Comparison of ENCODE assay signal across 1 cellular context in the genomic region with DNA sequence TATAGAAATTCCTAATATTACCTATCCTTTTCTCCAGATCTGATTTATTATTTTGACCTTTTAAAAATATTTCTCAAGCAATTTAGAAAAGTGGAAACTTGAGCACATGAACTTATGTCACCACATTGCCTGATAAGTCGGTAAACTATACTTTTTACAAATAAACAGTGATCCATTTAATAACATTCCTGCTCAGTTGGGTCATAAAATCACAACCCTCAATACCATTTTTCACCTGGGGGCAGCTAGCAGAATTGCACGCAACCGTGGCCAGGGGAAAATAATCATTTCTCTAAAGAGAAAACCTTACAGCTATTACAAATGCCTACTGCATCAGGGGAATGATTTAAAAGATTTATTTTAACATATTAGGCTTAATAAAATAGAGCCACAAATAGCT.
TF ChIP-seq lines count a peak whose summit lies in the region.

No MANE protein-coding gene starts in this region.

TF ChIP-seq in HepG2, 621 proteins besides CTCF, POLR2A, EP300 and RAD21 (continued from another document):
- TF ChIP-seq, protein P1, sequence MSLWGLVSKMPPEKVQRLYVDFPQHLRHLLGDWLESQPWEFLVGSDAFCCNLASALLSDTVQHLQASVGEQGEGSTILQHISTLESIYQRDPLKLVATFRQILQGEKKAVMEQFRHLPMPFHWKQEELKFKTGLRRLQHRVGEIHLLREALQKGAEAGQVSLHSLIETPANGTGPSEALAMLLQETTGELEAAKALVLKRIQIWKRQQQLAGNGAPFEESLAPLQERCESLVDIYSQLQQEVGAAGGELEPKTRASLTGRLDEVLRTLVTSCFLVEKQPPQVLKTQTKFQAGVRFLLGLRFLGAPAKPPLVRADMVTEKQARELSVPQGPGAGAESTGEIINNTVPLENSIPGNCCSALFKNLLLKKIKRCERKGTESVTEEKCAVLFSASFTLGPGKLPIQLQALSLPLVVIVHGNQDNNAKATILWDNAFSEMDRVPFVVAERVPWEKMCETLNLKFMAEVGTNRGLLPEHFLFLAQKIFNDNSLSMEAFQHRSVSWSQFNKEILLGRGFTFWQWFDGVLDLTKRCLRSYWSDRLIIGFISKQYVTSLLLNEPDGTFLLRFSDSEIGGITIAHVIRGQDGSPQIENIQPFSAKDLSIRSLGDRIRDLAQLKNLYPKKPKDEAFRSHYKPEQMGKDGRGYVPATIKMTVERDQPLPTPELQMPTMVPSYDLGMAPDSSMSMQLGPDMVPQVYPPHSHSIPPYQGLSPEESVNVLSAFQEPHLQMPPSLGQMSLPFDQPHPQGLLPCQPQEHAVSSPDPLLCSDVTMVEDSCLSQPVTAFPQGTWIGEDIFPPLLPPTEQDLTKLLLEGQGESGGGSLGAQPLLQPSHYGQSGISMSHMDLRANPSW (CRISPR knock-in tag; IDR thresholded peaks at IDR 0.05; ENCODE audit: borderline replicate concordance), result no peak
- TF ChIP-seq ZNF512 (CRISPR knock-in tag; IDR thresholded peaks at IDR 0.05), result no peak
- TF ChIP-seq SUZ12 (IDR thresholded peaks at IDR 0.05; ENCODE audit: low read depth, low read length), result no peak
- no peak for TF ChIP-seq SAP130 (CRISPR knock-in tag; IDR thresholded peaks at IDR 0.05; ENCODE audit: low read depth)
- no peak for TF ChIP-seq MEF2D (CRISPR knock-in tag; IDR thresholded peaks at IDR 0.05)
- TF ChIP-seq YY1 (IDR thresholded peaks at IDR 0.05; ENCODE audit: insufficient read depth, insufficient replicate concordance, low read depth, low read length), result no peak
- no peak for TF ChIP-seq ZNF562 (CRISPR knock-in tag; IDR thresholded peaks at IDR 0.05; ENCODE audit: borderline replicate concordance)
- TF ChIP-seq ZNF296 (CRISPR knock-in tag; conservative IDR thresholded peaks at IDR 0.05), result no peak
- TF ChIP-seq SIX1 (CRISPR knock-in tag; IDR thresholded peaks at IDR 0.05; ENCODE audit: borderline replicate concordance), result no peak
- no peak for TF ChIP-seq ISL2 (CRISPR knock-in tag; IDR thresholded peaks at IDR 0.05)
